ENCODE assay signal across 7 cellular contexts in the genomic region with DNA sequence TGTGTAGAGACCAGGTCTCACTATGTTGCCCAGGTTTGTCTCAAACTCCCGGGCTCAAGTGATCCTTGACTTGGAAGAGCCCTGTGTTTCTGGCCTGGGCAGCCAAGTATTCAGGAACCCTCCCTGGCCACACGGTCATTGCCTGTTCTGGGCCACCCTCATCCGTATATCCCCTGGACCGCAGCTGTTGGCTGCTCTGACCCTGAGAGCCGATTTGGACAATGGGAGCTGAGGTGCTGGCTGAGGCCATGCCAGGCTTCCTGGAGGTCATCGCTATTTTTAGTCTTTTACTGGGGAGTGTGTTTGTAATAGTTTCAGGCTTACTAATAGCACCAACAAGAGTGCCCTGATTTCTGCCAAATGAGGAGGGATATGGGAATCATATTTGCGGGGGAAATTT.
A peak's percentile ranks its signal among the peaks of the same experiment; 100 is the strongest.
DNase-seq lines count a peak whose midpoint lies in the region; ATAC-seq, FAIRE-seq and TF ChIP-seq lines count a peak whose summit lies in the region.

No MANE protein-coding gene starts in this region.

- no peaks in the 10 kb centered on the region for H3K27me3 ChIP-seq in KMS-11 (ENCODE audit: insufficient read depth, low read depth)
- H3K27me3 ChIP-seq in ascending aorta = no peaks in the 10 kb centered on the region
- H3K27me3 ChIP-seq in stomach = no peaks in the 10 kb centered on the region

- H3K4me1 ChIP-seq in KMS-11 (ENCODE audit: low read depth, poor library complexity, severe bottlenecking) (peaks cover 3% of the 10 kb centered on the region), ascending aorta (peaks cover 0 to 3% of the 10 kb centered on the region in 2 donors), kidney (ENCODE audit: control insufficient read depth in 1 of 2, insufficient read depth in 1 of 2, low read depth in 1 of 2, low read length in 2 of 2) (peaks cover 0 to 2% of the 10 kb centered on the region in 2 donors), stomach (peaks cover 0 to 22% (median 0%) of the 10 kb centered on the region in 4 donors)

- H3K27ac ChIP-seq in KMS-11 (no peak overlapping the region), ascending aorta (peak overlapping the region; percentile 5 to 69), kidney (ENCODE audit: low read depth in 2 of 2, low read length in 2 of 2) (no peak overlapping the region), stomach (peak overlapping the region in 4 of 5 donors; percentile 1 to 75 (median 29))

- H3K9me3 ChIP-seq in ascending aorta (no peaks in the 10 kb centered on the region), kidney (ENCODE audit: control insufficient read depth in 1 of 2, low read length in 2 of 2) (no peaks in the 10 kb centered on the region), stomach (no peaks in the 10 kb centered on the region)

- TF ChIP-seq POLR2A in stomach (IDR thresholded peaks at IDR 0.05) = no peak

- no peak for FAIRE-seq in kidney (lab: Jason Lieb, UNC)

- H3K4me3 ChIP-seq in KMS-11 (IDR thresholded peaks at IDR 0.05; ENCODE audit: insufficient read depth, low read depth, low read length) (no peak overlapping the region), ascending aorta (peak overlapping the region; percentile 16 to 56), kidney (ENCODE audit: low read length in 2 of 2) (peak overlapping the region in 1 of 2 donors; percentile 35), stomach (peak overlapping the region in 3 of 4 donors; percentile 13 to 26 (median 20))

- peak overlapping the region; percentile 81 for H2AFZ ChIP-seq in KMS-11 (ENCODE audit: low read depth)

- 12 to 35% (median 26%) methylated on average over 5 to 7 of the region's 7 CpGs for WGBS in stomach, 5 donors

- TF ChIP-seq EP300 in stomach (IDR thresholded peaks at IDR 0.05) = no peak

- TF ChIP-seq CTCF in KMS-11 (conservative IDR thresholded peaks at IDR 0.05; ENCODE audit: low read depth, low read length) = no peak
- TF ChIP-seq CTCF in ascending aorta (IDR thresholded peaks at IDR 0.05) = no peak
- TF ChIP-seq CTCF in kidney (IDR thresholded peaks at IDR 0.05; ENCODE audit: borderline replicate concordance, extremely low read depth, insufficient read depth) = no peak
- TF ChIP-seq CTCF in stomach (IDR thresholded peaks at IDR 0.05) = no peak

- ATAC-seq in GM19397 (IDR thresholded peaks at IDR 0.05; ENCODE audit: unreplicated experiment) (no peak), GM21619 (IDR thresholded peaks at IDR 0.05; ENCODE audit: unreplicated experiment) (no peak)

- no peak overlapping the region for H3K9ac ChIP-seq in KMS-11
- no peak overlapping the region for H3K9ac ChIP-seq in kidney (ENCODE audit: low read length in 2 of 2)

- DNase-seq in ascending aorta (ENCODE audit: low spot score in 2 of 2) (peak in 1 of 2 donors; percentile 61), kidney (peak; percentile 63), stomach (no peak), NCI-H2029 treated with DMSO at 0.1 percent for 48 hours (lab: John Stamatoyannopoulos, UW) (no peak)

- H3K4me2 ChIP-seq in KMS-11 = peak overlapping the region; percentile 63

- intact Hi-C loops in ascending aorta (cut with DNase I) = loop anchor here (5.0 to 10.0 kb wide), 4 partner anchors 154 to 803 kb away; a partner anchor contains a TSS
- intact Hi-C loops in kidney (cut with DNase I) = no loop called here
- intact Hi-C loops in stomach (cut with DNase I; ENCODE audit: low total_unique reads) = no loop called here

- H4K20me1 ChIP-seq in KMS-11 (ENCODE audit: insufficient read depth) = no peaks in the 10 kb centered on the region

- H3K36me3 ChIP-seq in KMS-11 (ENCODE audit: insufficient read depth) (no peaks in the 10 kb centered on the region), ascending aorta (no peaks in the 10 kb centered on the region), kidney (ENCODE audit: control insufficient read depth in 1 of 2, insufficient read depth in 2 of 2, low read length in 2 of 2) (no peaks in the 10 kb centered on the region), stomach (no peaks in the 10 kb centered on the region)

- no peaks in the 10 kb centered on the region for H3K79me2 ChIP-seq in KMS-11 (ENCODE audit: insufficient read depth, low read depth)

Comparison
In these comparisons a context has a peak if more than half of its experiments do, and no peak if none do; other contexts are left out.
1. H3K27ac ChIP-seq: peak in ascending aorta (2 of 2) and stomach (4 of 5); none in KMS-11 (single experiment) and kidney (0 of 2).